ENCODE assay signal across 1 cellular context in genomic region chr3:143134446-143134845, GRCh38.
TF ChIP-seq lines count a peak whose summit lies in the region.

No MANE protein-coding gene starts in this region.

TF ChIP-seq in H1, 55 proteins besides CTCF, POLR2A, EP300 and RAD21 (continued from another document):
- TF ChIP-seq, protein P1, sequence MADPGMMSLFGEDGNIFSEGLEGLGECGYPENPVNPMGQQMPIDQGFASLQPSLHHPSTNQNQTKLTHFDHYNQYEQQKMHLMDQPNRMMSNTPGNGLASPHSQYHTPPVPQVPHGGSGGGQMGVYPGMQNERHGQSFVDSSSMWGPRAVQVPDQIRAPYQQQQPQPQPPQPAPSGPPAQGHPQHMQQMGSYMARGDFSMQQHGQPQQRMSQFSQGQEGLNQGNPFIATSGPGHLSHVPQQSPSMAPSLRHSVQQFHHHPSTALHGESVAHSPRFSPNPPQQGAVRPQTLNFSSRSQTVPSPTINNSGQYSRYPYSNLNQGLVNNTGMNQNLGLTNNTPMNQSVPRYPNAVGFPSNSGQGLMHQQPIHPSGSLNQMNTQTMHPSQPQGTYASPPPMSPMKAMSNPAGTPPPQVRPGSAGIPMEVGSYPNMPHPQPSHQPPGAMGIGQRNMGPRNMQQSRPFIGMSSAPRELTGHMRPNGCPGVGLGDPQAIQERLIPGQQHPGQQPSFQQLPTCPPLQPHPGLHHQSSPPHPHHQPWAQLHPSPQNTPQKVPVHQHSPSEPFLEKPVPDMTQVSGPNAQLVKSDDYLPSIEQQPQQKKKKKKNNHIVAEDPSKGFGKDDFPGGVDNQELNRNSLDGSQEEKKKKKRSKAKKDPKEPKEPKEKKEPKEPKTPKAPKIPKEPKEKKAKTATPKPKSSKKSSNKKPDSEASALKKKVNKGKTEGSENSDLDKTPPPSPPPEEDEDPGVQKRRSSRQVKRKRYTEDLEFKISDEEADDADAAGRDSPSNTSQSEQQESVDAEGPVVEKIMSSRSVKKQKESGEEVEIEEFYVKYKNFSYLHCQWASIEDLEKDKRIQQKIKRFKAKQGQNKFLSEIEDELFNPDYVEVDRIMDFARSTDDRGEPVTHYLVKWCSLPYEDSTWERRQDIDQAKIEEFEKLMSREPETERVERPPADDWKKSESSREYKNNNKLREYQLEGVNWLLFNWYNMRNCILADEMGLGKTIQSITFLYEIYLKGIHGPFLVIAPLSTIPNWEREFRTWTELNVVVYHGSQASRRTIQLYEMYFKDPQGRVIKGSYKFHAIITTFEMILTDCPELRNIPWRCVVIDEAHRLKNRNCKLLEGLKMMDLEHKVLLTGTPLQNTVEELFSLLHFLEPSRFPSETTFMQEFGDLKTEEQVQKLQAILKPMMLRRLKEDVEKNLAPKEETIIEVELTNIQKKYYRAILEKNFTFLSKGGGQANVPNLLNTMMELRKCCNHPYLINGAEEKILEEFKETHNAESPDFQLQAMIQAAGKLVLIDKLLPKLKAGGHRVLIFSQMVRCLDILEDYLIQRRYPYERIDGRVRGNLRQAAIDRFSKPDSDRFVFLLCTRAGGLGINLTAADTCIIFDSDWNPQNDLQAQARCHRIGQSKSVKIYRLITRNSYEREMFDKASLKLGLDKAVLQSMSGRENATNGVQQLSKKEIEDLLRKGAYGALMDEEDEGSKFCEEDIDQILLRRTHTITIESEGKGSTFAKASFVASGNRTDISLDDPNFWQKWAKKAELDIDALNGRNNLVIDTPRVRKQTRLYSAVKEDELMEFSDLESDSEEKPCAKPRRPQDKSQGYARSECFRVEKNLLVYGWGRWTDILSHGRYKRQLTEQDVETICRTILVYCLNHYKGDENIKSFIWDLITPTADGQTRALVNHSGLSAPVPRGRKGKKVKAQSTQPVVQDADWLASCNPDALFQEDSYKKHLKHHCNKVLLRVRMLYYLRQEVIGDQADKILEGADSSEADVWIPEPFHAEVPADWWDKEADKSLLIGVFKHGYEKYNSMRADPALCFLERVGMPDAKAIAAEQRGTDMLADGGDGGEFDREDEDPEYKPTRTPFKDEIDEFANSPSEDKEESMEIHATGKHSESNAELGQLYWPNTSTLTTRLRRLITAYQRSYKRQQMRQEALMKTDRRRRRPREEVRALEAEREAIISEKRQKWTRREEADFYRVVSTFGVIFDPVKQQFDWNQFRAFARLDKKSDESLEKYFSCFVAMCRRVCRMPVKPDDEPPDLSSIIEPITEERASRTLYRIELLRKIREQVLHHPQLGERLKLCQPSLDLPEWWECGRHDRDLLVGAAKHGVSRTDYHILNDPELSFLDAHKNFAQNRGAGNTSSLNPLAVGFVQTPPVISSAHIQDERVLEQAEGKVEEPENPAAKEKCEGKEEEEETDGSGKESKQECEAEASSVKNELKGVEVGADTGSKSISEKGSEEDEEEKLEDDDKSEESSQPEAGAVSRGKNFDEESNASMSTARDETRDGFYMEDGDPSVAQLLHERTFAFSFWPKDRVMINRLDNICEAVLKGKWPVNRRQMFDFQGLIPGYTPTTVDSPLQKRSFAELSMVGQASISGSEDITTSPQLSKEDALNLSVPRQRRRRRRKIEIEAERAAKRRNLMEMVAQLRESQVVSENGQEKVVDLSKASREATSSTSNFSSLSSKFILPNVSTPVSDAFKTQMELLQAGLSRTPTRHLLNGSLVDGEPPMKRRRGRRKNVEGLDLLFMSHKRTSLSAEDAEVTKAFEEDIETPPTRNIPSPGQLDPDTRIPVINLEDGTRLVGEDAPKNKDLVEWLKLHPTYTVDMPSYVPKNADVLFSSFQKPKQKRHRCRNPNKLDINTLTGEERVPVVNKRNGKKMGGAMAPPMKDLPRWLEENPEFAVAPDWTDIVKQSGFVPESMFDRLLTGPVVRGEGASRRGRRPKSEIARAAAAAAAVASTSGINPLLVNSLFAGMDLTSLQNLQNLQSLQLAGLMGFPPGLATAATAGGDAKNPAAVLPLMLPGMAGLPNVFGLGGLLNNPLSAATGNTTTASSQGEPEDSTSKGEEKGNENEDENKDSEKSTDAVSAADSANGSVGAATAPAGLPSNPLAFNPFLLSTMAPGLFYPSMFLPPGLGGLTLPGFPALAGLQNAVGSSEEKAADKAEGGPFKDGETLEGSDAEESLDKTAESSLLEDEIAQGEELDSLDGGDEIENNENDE (IDR thresholded peaks at IDR 0.05; ENCODE audit: insufficient replicate concordance, low read length), result no peak
- no peak for TF ChIP-seq RFX5 (IDR thresholded peaks at IDR 0.05; ENCODE audit: borderline replicate concordance, low read depth, low read length)
- TF ChIP-seq BCL11A (IDR thresholded peaks at IDR 0.05; ENCODE audit: low read depth in 2 of 2, low read length in 2 of 2), result no peak
- no peak for TF ChIP-seq SP2 (IDR thresholded peaks at IDR 0.05; ENCODE audit: low read length)
- TF ChIP-seq SIRT6 (IDR thresholded peaks at IDR 0.05; ENCODE audit: low read length), result no peak
- no peak for TF ChIP-seq CHD2 (IDR thresholded peaks at IDR 0.05; ENCODE audit: low read length)
- no peak for TF ChIP-seq ASH2L (IDR thresholded peaks at IDR 0.05; ENCODE audit: low read length)
- TF ChIP-seq RXRA (IDR thresholded peaks at IDR 0.05; ENCODE audit: insufficient read depth, low read depth, low read length), result no peak
- TF ChIP-seq KDM4A (IDR thresholded peaks at IDR 0.05; ENCODE audit: low read depth, low read length, severe bottlenecking), result no peak
- TF ChIP-seq SUZ12 (IDR thresholded peaks at IDR 0.05; ENCODE audit: low read length), result no peak
- TF ChIP-seq EZH2 (IDR thresholded peaks at IDR 0.05; ENCODE audit: low read depth, low read length, severe bottlenecking), result no peak
- TF ChIP-seq TBP (IDR thresholded peaks at IDR 0.05; ENCODE audit: low read depth, low read length), result no peak
